ENCODE assay signal across 8 cellular contexts in the genomic region with DNA sequence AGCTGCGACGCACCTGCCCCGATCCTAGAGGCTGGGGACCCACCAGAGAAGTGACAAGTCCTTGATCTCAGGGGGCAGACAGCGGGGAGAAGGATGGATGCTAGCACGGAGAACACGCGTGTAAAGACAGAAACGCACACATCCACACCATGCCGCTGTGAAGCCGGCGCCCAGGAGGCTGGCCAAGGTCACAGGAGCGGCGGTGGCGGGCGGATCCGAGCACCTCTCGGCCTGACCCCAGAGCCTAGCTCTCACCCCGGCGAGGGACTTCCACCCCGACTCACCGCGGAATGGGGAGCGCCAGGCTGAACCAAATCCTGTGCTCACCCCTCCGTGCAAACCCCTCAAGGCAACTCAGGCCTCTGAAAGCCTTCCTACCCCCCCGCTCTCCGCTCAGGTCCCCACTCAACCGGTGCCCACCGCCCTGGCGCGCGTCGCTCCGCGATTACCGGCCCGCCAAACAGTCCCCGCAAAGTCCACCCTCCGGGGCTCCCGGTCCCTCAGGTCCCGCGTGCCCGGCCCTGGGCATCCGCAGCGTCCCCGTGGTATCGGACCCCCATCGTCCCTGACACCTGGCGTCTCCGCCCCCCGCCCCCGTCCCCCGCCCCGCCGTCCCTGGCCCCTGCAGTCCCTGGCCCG. TPM values are rescaled to one million over a fixed set of nuclear protein-coding genes. Genes with fewer than 3 reads are reported as not detected.
DNase-seq lines count a peak whose midpoint lies in the region; ATAC-seq lines count a peak whose summit lies in the region.

No MANE protein-coding gene starts in this region.

- no peak for DNase-seq in activated T-cell treated with anti-CD3 and anti-CD28 coated beads, Interleukin-2, amount 50 U/mL, for 4 hours
- DNase-seq in activated T-cell treated with anti-CD3 and anti-CD28 coated beads for 4 hours: no peak
- peak; percentile 58 for DNase-seq in ecto neural progenitor cell (ENCODE audit: low spot score)
- no peak for DNase-seq in NCI-H524 treated with DMSO at 0.1 percent for 48 hours (lab: John Stamatoyannopoulos, UW)
- no peak for DNase-seq in C1 segment of cervical spinal cord (lab: John Stamatoyannopoulos, UW)
- no peak for DNase-seq in activated effector memory CD4-positive, alpha-beta T cell treated with Interleukin-2 at 50 U/mL for 16 hours

- H3K27ac ChIP-seq in mesodermal cell (ENCODE audit: low read depth, low read length, severe bottlenecking) (no peak overlapping the region), urinary bladder (ENCODE audit: low read depth) (no peak overlapping the region)

- no peaks in the 10 kb centered on the region for H3K9me3 Mint-ChIP-seq in activated T-cell treated with anti-CD3 and anti-CD28 coated beads, Interleukin-2, amount 50 U/mL, for 4 hours

- H3K4me3 ChIP-seq in mesodermal cell (ENCODE audit: extremely low read depth, insufficient read depth, low read length, poor library complexity, severe bottlenecking) (peak overlapping the region; percentile 56), urinary bladder (ENCODE audit: low read depth, low read length) (peak overlapping the region; percentile 63)

- H3K9me3 ChIP-seq in mesodermal cell (ENCODE audit: control insufficient read depth, low read length): no peaks in the 10 kb centered on the region

- peak overlapping the region; percentile 72 for H3K4me3 Mint-ChIP-seq in activated T-cell treated with anti-CD3 and anti-CD28 coated beads, Interleukin-2, amount 50 U/mL, for 4 hours

- peak; percentile 11 to 23 for ATAC-seq in activated T-cell treated with anti-CD3 and anti-CD28 coated beads, Interleukin-2, amount 50 U/mL, for 4 hours

- no peaks in the 10 kb centered on the region for H3K36me3 Mint-ChIP-seq in activated T-cell treated with anti-CD3 and anti-CD28 coated beads, Interleukin-2, amount 50 U/mL, for 4 hours (ENCODE audit: insufficient read depth)

- peaks cover 30% of the 10 kb centered on the region for H3K27me3 Mint-ChIP-seq in activated T-cell treated with anti-CD3 and anti-CD28 coated beads, Interleukin-2, amount 50 U/mL, for 4 hours (ENCODE audit: low read depth)

- H3K4me1 Mint-ChIP-seq in activated T-cell treated with anti-CD3 and anti-CD28 coated beads, Interleukin-2, amount 50 U/mL, for 4 hours (ENCODE audit: low read depth): peaks cover 23% of the 10 kb centered on the region

- H3K36me3 ChIP-seq in mesodermal cell (ENCODE audit: control insufficient read depth, insufficient read depth, low read length) (peaks cover 20% of the 10 kb centered on the region), urinary bladder (ENCODE audit: insufficient read depth) (no peaks in the 10 kb centered on the region)

- 18 to 29% methylated on average over 36 to 39 of the region's 55 CpGs for WGBS in mesodermal cell (ENCODE audit: insufficient coverage in 2 of 2), 2 experiments
- WGBS in urinary bladder: 25% methylated on average over 55 of the region's 55 CpGs

- H3K4me1 ChIP-seq in mesodermal cell (ENCODE audit: control insufficient read depth, insufficient read depth, low read length, poor library complexity, severe bottlenecking) (peaks cover 32% of the 10 kb centered on the region), urinary bladder (ENCODE audit: insufficient read depth) (no peaks in the 10 kb centered on the region)

RNA-seq across cellular contexts. Expression of a gene that starts 0.5 kb away (rescaled TPM):
- 100 to 1,000 TPM; 160 to 203 (median 169) TPM for total RNA-seq in activated T-cell treated with anti-CD3 and anti-CD28 coated beads, Interleukin-2, amount 50 U/mL, for 4 hours
- 71.4 TPM for polyA plus RNA-seq in mesodermal cell (2013, experiment 1 of 2)
- polyA plus RNA-seq in mesodermal cell (2013, experiment 2 of 2): 73.6 TPM
- total RNA-seq in urinary bladder: 77.5 TPM
- polyA plus RNA-seq in urinary bladder: 120 TPM

RNA-seq across cellular contexts. Expression of a gene that starts 36.4 kb away (rescaled TPM):
- total RNA-seq in activated T-cell treated with anti-CD3 and anti-CD28 coated beads, Interleukin-2, amount 50 U/mL, for 4 hours: under 1 TPM in 1 of 3 donors, not detected in 2; 0.14 TPM
- 0.44 TPM for polyA plus RNA-seq in mesodermal cell (2013, experiment 1 of 2)
- polyA plus RNA-seq in mesodermal cell (2013, experiment 2 of 2): 1.1 TPM
- 1.7 TPM for total RNA-seq in urinary bladder
- polyA plus RNA-seq in urinary bladder: 2.1 TPM
